ENCODE assay signal across 20 cellular contexts in genomic region chr15:52184721-52185120, GRCh38.
"Had no signal": no experiment of that assay in that cellular context is flagged by ENCODE, and none has a peak within 500 bp of the region (broad histone marks: within the 10 kb centered on the region; RNA-seq: fewer than 3 reads in every experiment).

No MANE protein-coding gene starts in this region.

- FAIRE-seq: bronchial epithelial cell had no signal

- H3K27me3 ChIP-seq: adrenal gland had no signal

- H3K4me3 Mint-ChIP-seq: activated CD8-positive, alpha-beta T cell treated with anti-CD3 and anti-CD28 coated beads for 36 hours; activated naive CD8-positive, alpha-beta T cell treated with anti-CD3 and anti-CD28 coated beads, Interleukin-2, amount 10 ng/mL, durations not matched to agents 7 days and 5 days; IgD-negative memory B cell had no signal

- H3K4me3 ChIP-seq: adrenal gland had no signal

- H3K36me3 Mint-ChIP-seq: activated naive CD8-positive, alpha-beta T cell treated with anti-CD3 and anti-CD28 coated beads, Interleukin-2, amount 10 ng/mL, durations not matched to agents 7 days and 5 days had no signal

- H3K27ac Mint-ChIP-seq: activated CD8-positive, alpha-beta T cell treated with anti-CD3 and anti-CD28 coated beads for 36 hours; activated naive CD8-positive, alpha-beta T cell treated with anti-CD3 and anti-CD28 coated beads, Interleukin-2, amount 10 ng/mL, durations not matched to agents 7 days and 5 days; IgD-negative memory B cell had no signal

- H3K9me3 Mint-ChIP-seq: activated CD8-positive, alpha-beta T cell treated with anti-CD3 and anti-CD28 coated beads for 36 hours; activated naive CD8-positive, alpha-beta T cell treated with anti-CD3 and anti-CD28 coated beads, Interleukin-2, amount 10 ng/mL, durations not matched to agents 7 days and 5 days; IgD-negative memory B cell had no signal

- H3K9me3 ChIP-seq: adrenal gland, SK-N-SH had no signal

- H3K9ac ChIP-seq: SK-N-SH had no signal

- ATAC-seq: activated CD8-positive, alpha-beta T cell treated with anti-CD3 and anti-CD28 coated beads for 36 hours had no signal

- DNase-seq: activated CD4-positive, alpha-beta T cell treated with anti-CD3 and anti-CD28 coated beads, Interleukin-2, amount 50 U/mL, for 1 hour; activated CD4-positive, CD25-positive, alpha-beta regulatory T cell; activated CD8-positive, alpha-beta memory T cell treated with anti-CD3 and anti-CD28 coated beads, Interleukin-2, amount 50 U/mL, for 4 hours; activated CD8-positive, alpha-beta T cell treated with anti-CD3 and anti-CD28 coated beads for 36 hours; activated naive CD4-positive, alpha-beta T cell treated with anti-CD3 and anti-CD28 coated beads, Interleukin-2, amount 50 U/mL, for 16 hours; activated naive CD8-positive, alpha-beta T cell treated with anti-CD3 and anti-CD28 coated beads, Interleukin-2, amount 10 ng/mL, durations not matched to agents 7 days and 5 days; anterior cingulate cortex; KG1; NCI-H1092; NCI-H2029; NCI-H345; NCI-H510A; NCI-H526 treated with DMSO at 0.1 percent for 48 hours; NCI-H82; SK-N-SH; T-helper 1 cell had no signal

- H3K4me2 ChIP-seq: SK-N-SH had no signal

- H3K36me3 ChIP-seq: adrenal gland had no signal

- H3K27me3 Mint-ChIP-seq: activated CD8-positive, alpha-beta T cell treated with anti-CD3 and anti-CD28 coated beads for 36 hours; IgD-negative memory B cell had no signal

- H3K27ac ChIP-seq: adrenal gland, VCaP had no signal
